In the genomic region with DNA sequence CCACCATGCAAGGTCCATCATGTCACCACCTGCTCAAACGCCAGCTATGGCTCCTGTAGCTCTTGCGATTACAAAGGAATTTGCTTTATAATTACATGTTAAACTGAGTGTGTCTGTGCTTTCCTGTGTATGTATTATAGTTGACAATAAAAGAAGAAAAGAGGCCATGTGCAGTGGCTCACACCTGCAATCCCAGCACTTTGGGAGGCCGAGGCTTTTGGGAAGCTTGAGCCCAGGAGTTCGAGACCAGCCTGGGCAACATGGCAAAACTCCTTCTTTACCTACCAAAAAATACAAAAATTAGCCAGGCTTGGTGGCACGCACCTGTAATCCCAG, we compare ENCODE assay signal across 1 cellular context.
TF ChIP-seq lines count a peak whose summit lies in the region.

No MANE protein-coding gene starts in this region.

TF ChIP-seq in HCT116, 20 proteins besides CTCF, POLR2A, EP300 and RAD21 (continued from another document):
- TF ChIP-seq ATF3 (IDR thresholded peaks at IDR 0.05) (no peak), ELF1 (IDR thresholded peaks at IDR 0.05; ENCODE audit: borderline replicate concordance, low read depth) (no peak), REST (IDR thresholded peaks at IDR 0.05; ENCODE audit: low read depth) (no peak), SP1 (IDR thresholded peaks at IDR 0.05; ENCODE audit: low read depth) (no peak), EZH2 (IDR thresholded peaks at IDR 0.05) (no peak), MAX (IDR thresholded peaks at IDR 0.05) (no peak), EZH2phosphoT487 (IDR thresholded peaks at IDR 0.05; ENCODE audit: borderline replicate concordance) (no peak), FOSL1 (IDR thresholded peaks at IDR 0.05; ENCODE audit: low read depth) (no peak), JUND (IDR thresholded peaks at IDR 0.05) (no peak), CEBPB (IDR thresholded peaks at IDR 0.05; ENCODE audit: low read depth) (no peak), ZFX (IDR thresholded peaks at IDR 0.05) (no peak)
